16 cellular contexts compared by ENCODE assay signal in genomic region chr1:235932090-235932510, GRCh38.
DNase-seq lines count a peak whose midpoint lies in the region; ATAC-seq and TF ChIP-seq lines count a peak whose summit lies in the region.
"Had no signal": no experiment of that assay in that cellular context is flagged by ENCODE, and none has a peak within 500 bp of the region (broad histone marks: within the 10 kb centered on the region; RNA-seq: fewer than 3 reads in every experiment).

No MANE protein-coding gene starts in this region.

- CTCF ChIA-PET in RWPE1 (lab: Yijun Ruan, JAX) (interaction anchor here (0.5 to 1.5 kb wide), 3 partner anchors 39 to 200 kb away, joined by 3 to 5 read pairs (median 3); no protein-coding TSS in a partner anchor), GM10248 (lab: Yijun Ruan, JAX) (interaction anchor here (0.7 to 2.4 kb wide), 4 partner anchors 10 to 40 kb away, joined by 4 to 7 read pairs (median 6); no protein-coding TSS in a partner anchor)

- intact Hi-C loops in right lobe of liver (cut with DNase I) = loop anchor here in 1 of 2 donors (10.0 kb wide), 1 partner anchor 47 kb away; no protein-coding TSS in a partner anchor

- POLR2A ChIA-PET in RWPE1 (lab: Yijun Ruan, JAX; ENCODE audit: low non-redundant PET) = no interaction called here
- POLR2A ChIA-PET in GM10248 (lab: Yijun Ruan, JAX) = no interaction called here

- peaks cover 0 to 3% (median 0%) of the 10 kb centered on the region in 3 donors for H3K27me3 Mint-ChIP-seq in immature natural killer cell (ENCODE audit: low read depth in 3 of 3)

- peak; percentile 94 for DNase-seq in GF-D8 (lab: John Stamatoyannopoulos, UW)
- DNase-seq in RWPE1 (ENCODE audit: low spot score) = peak; percentile 28
- DNase-seq in right lobe of liver = peak; percentile 57 to 89 (median 73)
- DNase-seq in activated CD8-positive, alpha-beta memory T cell treated with anti-CD3 and anti-CD28 coated beads, Interleukin-2, amount 50 U/mL, for 48 hours = no peak
- DNase-seq in GM10248 (ENCODE audit: extremely low spot score) = no peak
- DNase-seq in NCI-H2227 treated with DMSO at 0.1 percent for 48 hours (lab: John Stamatoyannopoulos, UW) = no peak
- DNase-seq in immature natural killer cell = no peak
- DNase-seq: activated gamma-delta T cell, cortex of kidney, natural killer cell, NCI-H524, testis had no signal

- no peak overlapping the region for H3K4me3 Mint-ChIP-seq in immature natural killer cell
- H3K4me3 Mint-ChIP-seq: natural killer cell had no signal

- H3K27me3 ChIP-seq in right lobe of liver = no peaks in the 10 kb centered on the region
- H3K27me3 ChIP-seq: testis had no signal

- H3K4me3 ChIP-seq in right lobe of liver = no peak overlapping the region
- H3K4me3 ChIP-seq: testis had no signal

- peak overlapping the region in 1 of 6 donors; percentile 46 for H3K27ac Mint-ChIP-seq in immature natural killer cell
- H3K27ac Mint-ChIP-seq: natural killer cell had no signal

- H3K4me1 ChIP-seq in right lobe of liver = peaks cover 0 to 56% (median 15%) of the 10 kb centered on the region in 4 donors

- no peak for TF ChIP-seq POLR2A in right lobe of liver (IDR thresholded peaks at IDR 0.05)

- WGBS in right lobe of liver (ENCODE audit: insufficient coverage, low coverage, low lambda C conversion rate, missing lambda C conversion rate) = 5% methylated on average over 7 of the region's 8 CpGs

- ATAC-seq in HG02852 (IDR thresholded peaks at IDR 0.05; ENCODE audit: unreplicated experiment) (peak; percentile 63), right lobe of liver (peak; percentile 88 to 92 (median 92))
- ATAC-seq: HCT116, natural killer cell had no signal

- H3K36me3 Mint-ChIP-seq in immature natural killer cell = no peaks in the 10 kb centered on the region
- H3K36me3 Mint-ChIP-seq: natural killer cell had no signal

- H3K9me3 ChIP-seq in right lobe of liver = no peaks in the 10 kb centered on the region
- H3K9me3 ChIP-seq: testis had no signal

- H3K27ac ChIP-seq in RWPE1 = peak overlapping the region; percentile 97
- H3K27ac ChIP-seq in right lobe of liver = peak overlapping the region in 2 of 3 donors; percentile 53 to 62
- H3K27ac ChIP-seq: C4-2B, testis, VCaP had no signal

- H3K4me1 Mint-ChIP-seq in immature natural killer cell = peaks cover 6 to 22% of the 10 kb centered on the region in 2 donors

- TF ChIP-seq CTCF in RWPE1 (conservative IDR thresholded peaks at IDR 0.05; ENCODE audit: low read depth) (no peak), right lobe of liver (IDR thresholded peaks at IDR 0.05) (no peak), GM10248 (IDR thresholded peaks at IDR 0.05; ENCODE audit: control extremely low read depth, extremely low read depth, low read depth, missing control alignments) (no peak)

- no peaks in the 10 kb centered on the region for H3K36me3 ChIP-seq in right lobe of liver

- no peaks in the 10 kb centered on the region for H3K9me3 Mint-ChIP-seq in immature natural killer cell
- H3K9me3 Mint-ChIP-seq: natural killer cell had no signal

Comparison
In these comparisons a context has a peak if more than half of its experiments do, and no peak if none do; other contexts are left out.
1. DNase-seq: peak in GF-D8 (single experiment), RWPE1 (single experiment) and right lobe of liver (3 of 3); none in activated CD8-positive, alpha-beta memory T cell treated with anti-CD3 and anti-CD28 coated beads, Interleukin-2, amount 50 U/mL, for 48 hours (single experiment), GM10248 (single experiment), NCI-H2227 treated with DMSO at 0.1 percent for 48 hours (single experiment) and immature natural killer cell (0 of 3).